9 cellular contexts compared by ENCODE assay signal in the genomic region with DNA sequence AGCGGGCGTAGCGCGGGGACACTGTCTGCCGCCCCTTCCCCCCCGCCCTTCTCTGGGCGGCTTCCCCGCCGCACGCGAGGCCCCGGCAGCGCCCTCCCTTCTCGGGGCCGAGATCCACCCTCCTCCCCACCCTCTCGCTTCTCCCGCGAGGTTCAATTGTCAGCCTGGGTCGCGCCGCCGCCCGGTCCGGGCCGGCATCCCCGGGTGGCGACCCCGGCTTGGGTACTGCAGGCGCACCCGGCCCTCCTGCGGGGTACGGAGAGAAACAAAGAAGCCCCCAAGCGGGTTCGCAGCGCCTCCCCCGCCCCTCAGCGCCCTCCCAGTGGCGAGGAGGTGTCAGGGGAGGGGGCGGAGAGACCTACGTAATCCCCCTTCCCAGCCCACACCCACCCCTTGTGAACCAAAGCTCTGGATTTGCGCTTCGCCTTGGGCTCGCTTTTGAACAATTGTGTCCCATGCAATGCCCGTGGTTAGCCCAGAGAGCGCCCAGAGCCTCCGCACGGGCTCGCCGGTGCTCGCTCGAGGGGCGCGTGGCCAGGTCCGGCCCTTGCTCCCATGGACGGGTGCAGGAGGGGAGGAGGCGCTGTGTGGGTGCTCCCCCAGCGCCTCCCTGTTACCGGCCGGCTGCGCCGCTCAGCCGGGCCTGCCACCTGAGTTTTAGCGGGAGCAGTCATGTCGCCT. TPM values are rescaled to one million over a fixed set of nuclear protein-coding genes. Genes with fewer than 3 reads are reported as not detected.
DNase-seq lines count a peak whose midpoint lies in the region; ATAC-seq and TF ChIP-seq lines count a peak whose summit lies in the region.
"Had no signal": no experiment of that assay in that cellular context is flagged by ENCODE, and none has a peak within 500 bp of the region (broad histone marks: within the 10 kb centered on the region; RNA-seq: fewer than 3 reads in every experiment).

No MANE protein-coding gene starts in this region.

- H3K4me3 ChIP-seq in Peyer's patch = peak overlapping the region in 3 of 4 donors; percentile 22 to 41 (median 40)
- H3K4me3 ChIP-seq in fibroblast of pulmonary artery (replicated peaks; ENCODE audit: low read depth, low read length) = peak overlapping the region; percentile 45

- H3K36me3 ChIP-seq in Peyer's patch = no peaks in the 10 kb centered on the region

- peaks cover 79% of the 10 kb centered on the region for H3K27me3 Mint-ChIP-seq in progenitor cell of endocrine pancreas

- no peak for TF ChIP-seq POLR2A in Peyer's patch (IDR thresholded peaks at IDR 0.05)

- no peaks in the 10 kb centered on the region for H3K36me3 Mint-ChIP-seq in progenitor cell of endocrine pancreas (ENCODE audit: insufficient read depth)

- DNase-seq in ELR (ENCODE audit: low read depth) (peak; percentile 17), Peyer's patch (no peak), fibroblast of pulmonary artery (ENCODE audit: low read depth) (peak; percentile 60), progenitor cell of endocrine pancreas (ENCODE audit: low spot score, unreplicated experiment) (peak; percentile 28), NCI-H524 treated with DMSO at 0.1 percent for 48 hours (lab: John Stamatoyannopoulos, UW) (no peak), pons (ENCODE audit: low spot score) (no peak)

- peak overlapping the region; percentile 62 for H3K4me3 Mint-ChIP-seq in progenitor cell of endocrine pancreas (ENCODE audit: low read depth)

- peaks cover 0 to 22% of the 10 kb centered on the region in 2 donors for H3K27me3 ChIP-seq in Peyer's patch

- ATAC-seq in HG02571 (IDR thresholded peaks at IDR 0.05; ENCODE audit: unreplicated experiment) (no peak), HG03280 (IDR thresholded peaks at IDR 0.05; ENCODE audit: unreplicated experiment) (no peak)

- TF ChIP-seq CTCF in Peyer's patch (IDR thresholded peaks at IDR 0.05) = no peak
- TF ChIP-seq CTCF in fibroblast of pulmonary artery (IDR thresholded peaks at IDR 0.05; ENCODE audit: low read length, missing control alignments) = no peak
- TF ChIP-seq CTCF in progenitor cell of endocrine pancreas (IDR thresholded peaks at IDR 0.05; ENCODE audit: unreplicated experiment) = no peak

- peaks cover 5% of the 10 kb centered on the region for H3K4me1 Mint-ChIP-seq in progenitor cell of endocrine pancreas (ENCODE audit: low read depth)

- peaks cover 0 to 18% (median 0%) of the 10 kb centered on the region in 4 donors for H3K4me1 ChIP-seq in Peyer's patch

- H3K9me3 ChIP-seq in Peyer's patch = no peaks in the 10 kb centered on the region

- H3K9me3 Mint-ChIP-seq in progenitor cell of endocrine pancreas (ENCODE audit: low read depth) = no peaks in the 10 kb centered on the region

- no peak overlapping the region for H3K27ac ChIP-seq in Peyer's patch
- H3K27ac ChIP-seq: HL-60 had no signal

- H3K27ac Mint-ChIP-seq in progenitor cell of endocrine pancreas = no peak overlapping the region

RNA-seq across cellular contexts. Expression of a gene that starts 0.6 kb away (rescaled TPM):
- total RNA-seq in Peyer's patch (1 to 10 TPM in 2 of 4 donors, under 1 TPM in 1, not detected in 1; 0.83 to 3.9 (median 2.7) TPM), progenitor cell of endocrine pancreas (0.09 and 0.50 TPM in 2 replicates)

Comparison
In these comparisons a context has a peak if more than half of its experiments do, and no peak if none do; other contexts are left out.
1. DNase-seq: peak in ELR (single experiment), fibroblast of pulmonary artery (single experiment) and progenitor cell of endocrine pancreas (single experiment); none in Peyer's patch (0 of 3), NCI-H524 treated with DMSO at 0.1 percent for 48 hours (single experiment) and pons (single experiment).